ENCODE assay signal across 10 cellular contexts in genomic region chr9:20557890-20558608, GRCh38.
DNase-seq lines count a peak whose midpoint lies in the region; ATAC-seq and TF ChIP-seq lines count a peak whose summit lies in the region.
"Had no signal": no experiment of that assay in that cellular context is flagged by ENCODE, and none has a peak within 500 bp of the region (broad histone marks: within the 10 kb centered on the region; RNA-seq: fewer than 3 reads in every experiment).

No MANE protein-coding gene starts in this region.

- H3K36me3 ChIP-seq in RWPE2 (ENCODE audit: low read depth) (no peaks in the 10 kb centered on the region), esophagus muscularis mucosa (no peaks in the 10 kb centered on the region), stomach smooth muscle (ENCODE audit: control insufficient read depth in 2 of 2, insufficient read depth in 2 of 2, low read length in 2 of 2) (no peaks in the 10 kb centered on the region)

- no peak for TF ChIP-seq EP300 in esophagus muscularis mucosa (IDR thresholded peaks at IDR 0.05)

- H3K27ac ChIP-seq in RWPE2 (ENCODE audit: poor library complexity, severe bottlenecking) (peak overlapping the region; percentile 60), esophagus muscularis mucosa (replicated peaks in 1 of 4) (no peak overlapping the region), stomach smooth muscle (ENCODE audit: low read length) (peak overlapping the region; percentile 6)
- H3K27ac ChIP-seq: HL-60 had no signal

- H3K4me1 Mint-ChIP-seq in activated naive CD4-positive, alpha-beta T cell treated with anti-CD3 and anti-CD28 coated beads for 36 hours (ENCODE audit: low read depth): peaks cover 86% of the 10 kb centered on the region

- H3K27ac Mint-ChIP-seq in activated naive CD4-positive, alpha-beta T cell treated with anti-CD3 and anti-CD28 coated beads for 36 hours: peak overlapping the region; percentile 59

- TF ChIP-seq POLR2A in esophagus muscularis mucosa (IDR thresholded peaks at IDR 0.05; ENCODE audit: low read depth): no peak

- TF ChIP-seq CTCF in RWPE2 (IDR thresholded peaks at IDR 0.05; ENCODE audit: poor library complexity, severe bottlenecking) (no peak), esophagus muscularis mucosa (IDR thresholded peaks at IDR 0.05) (no peak)

- ATAC-seq in RWPE2 (ENCODE audit: low read depth) (no peak), GM18909 (IDR thresholded peaks at IDR 0.05; ENCODE audit: poor library complexity, unreplicated experiment) (no peak)

- H3K9me3 ChIP-seq in RWPE2 (ENCODE audit: severe bottlenecking) (no peaks in the 10 kb centered on the region), esophagus muscularis mucosa (no peaks in the 10 kb centered on the region), stomach smooth muscle (ENCODE audit: control insufficient read depth in 2 of 2, low read length in 2 of 2) (no peaks in the 10 kb centered on the region)

- no peak overlapping the region for H3K4me3 ChIP-seq in RWPE2 (ENCODE audit: severe bottlenecking)
- H3K4me3 ChIP-seq in esophagus muscularis mucosa: no peak overlapping the region
- H3K4me3 ChIP-seq in stomach smooth muscle (ENCODE audit: low read length in 2 of 2): peak overlapping the region in 1 of 2 donors; percentile 20

- no peak overlapping the region for H3K9ac ChIP-seq in stomach smooth muscle (ENCODE audit: low read length in 2 of 2)

- H3K9me3 Mint-ChIP-seq in activated naive CD4-positive, alpha-beta T cell treated with anti-CD3 and anti-CD28 coated beads for 36 hours: no peaks in the 10 kb centered on the region

- no peaks in the 10 kb centered on the region for H3K27me3 Mint-ChIP-seq in activated naive CD4-positive, alpha-beta T cell treated with anti-CD3 and anti-CD28 coated beads for 36 hours (ENCODE audit: low read depth)

- H3K27me3 ChIP-seq in RWPE2 (ENCODE audit: insufficient read depth, poor library complexity, severe bottlenecking) (no peaks in the 10 kb centered on the region), esophagus muscularis mucosa (no peaks in the 10 kb centered on the region), stomach smooth muscle (ENCODE audit: control insufficient read depth in 1 of 2, insufficient read depth in 2 of 2, low read length in 2 of 2) (no peaks in the 10 kb centered on the region)

- no peaks in the 10 kb centered on the region for H3K36me3 Mint-ChIP-seq in activated naive CD4-positive, alpha-beta T cell treated with anti-CD3 and anti-CD28 coated beads for 36 hours (ENCODE audit: low read depth)

- intact Hi-C loops in activated naive CD4-positive, alpha-beta T cell treated with anti-CD3 and anti-CD28 coated beads for 36 hours (cut with micrococcal nuclease): loop anchor here (1.0 to 10.0 kb wide), 7 partner anchors 23 to 1083 kb away; partner anchors contain the start of gene FOCAD
- intact Hi-C loops in esophagus muscularis mucosa (cut with DNase I): loop anchor here (10.0 kb wide), 1 partner anchor 127 kb away; the partner anchor contains the start of gene FOCAD

- no peak for DNase-seq in activated naive CD4-positive, alpha-beta T cell treated with anti-CD3 and anti-CD28 coated beads for 36 hours
- DNase-seq in activated naive CD4-positive, alpha-beta T cell treated with Interleukin-2 at 50 U/mL for 16 hours: no peak
- DNase-seq in RWPE2 (ENCODE audit: low spot score) (no peak), esophagus muscularis mucosa (ENCODE audit: extremely low spot score) (peak; percentile 37), NAMALWA (ENCODE audit: low spot score) (no peak), SHP77 (lab: John Stamatoyannopoulos, UW) (no peak)
- DNase-seq: NCI-H2107 had no signal

- CTCF ChIA-PET in activated naive CD4-positive, alpha-beta T cell treated with anti-CD3 and anti-CD28 coated beads for 36 hours (lab: Charles Lee): interaction anchor here (1.0 to 1.6 kb wide), 3 partner anchors 51 to 64 kb away, joined by 3 to 5 read pairs (median 3); partner anchors contain the start of gene MLLT3

- peaks cover 34% of the 10 kb centered on the region for H3K4me1 ChIP-seq in RWPE2 (ENCODE audit: insufficient read depth, poor library complexity, severe bottlenecking)
- peaks cover 30 to 63% (median 59%) of the 10 kb centered on the region in 4 donors for H3K4me1 ChIP-seq in esophagus muscularis mucosa
- H3K4me1 ChIP-seq in stomach smooth muscle (ENCODE audit: control insufficient read depth, insufficient read depth, low read length): peaks cover 27% of the 10 kb centered on the region

- H3K4me3 Mint-ChIP-seq in activated naive CD4-positive, alpha-beta T cell treated with anti-CD3 and anti-CD28 coated beads for 36 hours: peak overlapping the region; percentile 36

- WGBS in esophagus muscularis mucosa: 71% methylated on average over 5 of the region's 5 CpGs

Comparison
In these comparisons a context has a peak if more than half of its experiments do, and no peak if none do; other contexts are left out.
1. H3K27ac ChIP-seq: peak in RWPE2 (single experiment) and stomach smooth muscle (single experiment); none in esophagus muscularis mucosa (0 of 4).